14 cellular contexts compared by ENCODE assay signal in the genomic region with DNA sequence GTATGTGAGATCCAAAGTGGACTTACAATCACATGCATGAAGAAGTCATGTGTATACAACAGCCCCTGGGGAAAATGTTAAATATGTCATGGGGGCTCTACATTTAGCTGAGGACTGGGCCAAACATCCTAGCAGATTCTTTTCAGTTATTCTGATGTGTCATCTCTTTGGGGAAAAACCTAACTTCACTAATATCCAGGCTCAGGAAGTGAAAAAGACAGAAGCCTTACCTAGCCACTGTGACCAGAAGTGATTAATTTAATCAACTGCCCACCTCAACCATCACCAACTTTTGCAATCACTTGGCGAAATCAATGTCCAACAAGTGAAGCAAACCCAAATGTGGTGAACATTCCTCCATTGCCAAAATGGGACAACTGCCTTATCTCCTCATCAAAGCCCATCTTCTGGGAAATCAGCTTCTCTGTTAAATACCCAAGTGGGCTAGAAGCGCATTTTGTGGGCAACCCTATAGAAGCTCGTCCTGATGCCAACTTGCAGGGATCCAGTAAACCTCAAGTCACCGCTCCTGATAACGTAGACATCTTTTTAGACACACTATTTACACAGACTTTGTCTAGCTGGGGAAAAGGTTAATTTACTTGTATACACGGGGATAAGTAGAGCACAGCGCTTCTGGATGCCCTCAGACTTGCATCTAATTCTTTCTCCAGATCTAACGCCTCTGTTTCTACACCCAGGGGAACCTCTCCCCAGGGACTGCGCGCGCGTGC. TPM values are rescaled to one million over a fixed set of nuclear protein-coding genes. Genes with fewer than 3 reads are reported as not detected.
DNase-seq lines count a peak whose midpoint lies in the region; ATAC-seq and TF ChIP-seq lines count a peak whose summit lies in the region.
"Had no signal": no experiment of that assay in that cellular context is flagged by ENCODE, and none has a peak within 500 bp of the region (broad histone marks: within the 10 kb centered on the region; RNA-seq: fewer than 3 reads in every experiment).

No MANE protein-coding gene starts in this region.

- POLR2A ChIA-PET in RWPE1 (lab: Yijun Ruan, JAX; ENCODE audit: low non-redundant PET), result no interaction called here

- H3K4me1 Mint-ChIP-seq in immature natural killer cell, result peaks cover 21 to 33% of the 10 kb centered on the region in 2 donors
- H3K4me1 Mint-ChIP-seq in osteocyte (ENCODE audit: unreplicated experiment), result peaks cover 16% of the 10 kb centered on the region

- H3K36me3 Mint-ChIP-seq in immature natural killer cell, result no peaks in the 10 kb centered on the region
- H3K36me3 Mint-ChIP-seq in osteocyte (ENCODE audit: unreplicated experiment), result no peaks in the 10 kb centered on the region

- DNase-seq in RWPE1 (ENCODE audit: low spot score) (no peak), immature natural killer cell (no peak), osteocyte (ENCODE audit: extremely low spot score, unreplicated experiment) (no peak), NCI-H510A treated with DMSO at 0.1 percent for 48 hours (lab: John Stamatoyannopoulos, UW) (no peak), nucleus accumbens (lab: John Stamatoyannopoulos, UW) (no peak), DMS79 treated with DMSO at 0.1 percent for 48 hours (lab: John Stamatoyannopoulos, UW) (no peak)
- DNase-seq: activated naive CD4-positive, alpha-beta T cell treated with Interleukin-2 at 50 U/mL for 16 hours; NCI-H1092; PC-3; SW 1271 had no signal

- H3K4me2 ChIP-seq in BLaER1 treated with 17β-estradiol and CSF1 and Interleukin-3, amounts not matched to agents 10 nM and 100 nM, result peak overlapping the region in 10 of 11 experiments; percentile 86 to 99 (median 97); a peak in 19 of 22 replicates

- H3K27ac ChIP-seq in BLaER1 treated with 17β-estradiol and CSF1 and Interleukin-3, amounts not matched to agents 10 nM and 100 nM, result no peak overlapping the region
- H3K27ac ChIP-seq in RWPE1, result peak overlapping the region; percentile 68; the same call in 1 of the 2 replicates

- H3K27me3 Mint-ChIP-seq in immature natural killer cell (ENCODE audit: low read depth in 3 of 3) (peaks cover 8 to 14% (median 12%) of the 10 kb centered on the region in 3 donors), osteocyte (ENCODE audit: unreplicated experiment) (peaks cover 5% of the 10 kb centered on the region)

- no peaks in the 10 kb centered on the region for H3K9me3 ChIP-seq in BLaER1 treated with 17β-estradiol and CSF1 and Interleukin-3, amounts not matched to agents 10 nM and 100 nM (replicated peaks in 1 of 11)
- H3K9me3 ChIP-seq: gastroesophageal sphincter had no signal

- H3K4me3 ChIP-seq in BLaER1 treated with 17β-estradiol and CSF1 and Interleukin-3, amounts not matched to agents 10 nM and 100 nM, result peak overlapping the region in 5 of 10 experiments; percentile 65 to 73 (median 70); a peak in 8 of 20 replicates

- H3K27ac Mint-ChIP-seq in immature natural killer cell, result no peak overlapping the region
- no peak overlapping the region for H3K27ac Mint-ChIP-seq in osteocyte (ENCODE audit: unreplicated experiment)

- H3K9me3 Mint-ChIP-seq in immature natural killer cell, result peaks cover 0 to 7% (median 1%) of the 10 kb centered on the region in 6 donors
- H3K9me3 Mint-ChIP-seq in osteocyte (ENCODE audit: unreplicated experiment), result no peaks in the 10 kb centered on the region

- peak overlapping the region in 2 of 11 experiments; percentile 76 to 77; a peak in 2 of 22 replicates for H3K9ac ChIP-seq in BLaER1 treated with 17β-estradiol and CSF1 and Interleukin-3, amounts not matched to agents 10 nM and 100 nM

- H3K27me3 ChIP-seq in BLaER1 treated with 17β-estradiol and CSF1 and Interleukin-3, amounts not matched to agents 10 nM and 100 nM, result peaks cover 39 to 48% (median 43%) of the 10 kb centered on the region in 11 experiments

- H3K4me3 Mint-ChIP-seq in immature natural killer cell, result peak overlapping the region; percentile 16 to 69 (median 48)
- H3K4me3 Mint-ChIP-seq in osteocyte (ENCODE audit: unreplicated experiment), result peak overlapping the region; percentile 33

- H4K20me1 ChIP-seq in BLaER1 treated with 17β-estradiol and CSF1 and Interleukin-3, amounts not matched to agents 10 nM and 100 nM, result no peaks in the 10 kb centered on the region

- CTCF ChIA-PET in RWPE1 (lab: Yijun Ruan, JAX), result no interaction called here

- no peaks in the 10 kb centered on the region for H3K36me3 ChIP-seq in BLaER1 treated with 17β-estradiol and CSF1 and Interleukin-3, amounts not matched to agents 10 nM and 100 nM
- H3K36me3 ChIP-seq: gastroesophageal sphincter had no signal

- peaks cover 17 to 35% (median 30%) of the 10 kb centered on the region in 10 experiments for H3K4me1 ChIP-seq in BLaER1 treated with 17β-estradiol and CSF1 and Interleukin-3, amounts not matched to agents 10 nM and 100 nM

- ATAC-seq in GM19452 (IDR thresholded peaks at IDR 0.05; ENCODE audit: unreplicated experiment), result no peak
- ATAC-seq: PC-3 had no signal

- TF ChIP-seq CTCF in RWPE1 (conservative IDR thresholded peaks at IDR 0.05; ENCODE audit: low read depth) (no peak), osteocyte (IDR thresholded peaks at IDR 0.05) (no peak)

RNA-seq across cellular contexts. Expression of a gene that starts 1.4 kb away (rescaled TPM):
- polyA plus RNA-seq in immature natural killer cell, result not detected
- 0.97 and 1.8 TPM in 2 replicates for total RNA-seq in osteocyte
- total RNA-seq: HepG2 had no signal
- polyA plus RNA-seq: HepG2 had no signal
